In the genomic region with DNA sequence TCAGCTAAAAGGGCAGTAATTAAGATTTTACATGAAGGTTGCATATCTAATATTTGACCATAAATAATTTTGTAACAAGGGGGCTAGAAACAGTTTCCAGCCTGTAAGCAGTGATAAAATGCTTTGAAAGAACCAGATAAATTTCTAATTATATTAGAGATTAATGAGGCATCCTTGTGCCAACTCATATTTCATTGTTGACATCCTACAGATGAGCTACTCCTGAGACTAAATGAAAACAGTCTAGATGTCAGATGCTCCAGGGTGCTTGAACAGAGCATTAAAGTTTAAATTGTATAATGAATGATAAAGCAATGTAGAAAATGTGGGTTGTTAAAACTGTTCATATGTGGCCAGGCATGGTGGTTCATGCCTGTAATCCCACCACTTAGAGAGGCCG, we compare ENCODE assay signal across 8 cellular contexts.
"Had no signal": no experiment of that assay in that cellular context is flagged by ENCODE, and none has a peak within 500 bp of the region (broad histone marks: within the 10 kb centered on the region; RNA-seq: fewer than 3 reads in every experiment).

No MANE protein-coding gene starts in this region.

- DNase-seq: GDM1, GF-D8 had no signal

- ATAC-seq: GM12878 had no signal

- H3K4me3 ChIP-seq: GM12878 had no signal

- FAIRE-seq: G401.6, GM12878, GM12891, GM12892, GM18507, GM19239 had no signal
